In the genomic region with DNA sequence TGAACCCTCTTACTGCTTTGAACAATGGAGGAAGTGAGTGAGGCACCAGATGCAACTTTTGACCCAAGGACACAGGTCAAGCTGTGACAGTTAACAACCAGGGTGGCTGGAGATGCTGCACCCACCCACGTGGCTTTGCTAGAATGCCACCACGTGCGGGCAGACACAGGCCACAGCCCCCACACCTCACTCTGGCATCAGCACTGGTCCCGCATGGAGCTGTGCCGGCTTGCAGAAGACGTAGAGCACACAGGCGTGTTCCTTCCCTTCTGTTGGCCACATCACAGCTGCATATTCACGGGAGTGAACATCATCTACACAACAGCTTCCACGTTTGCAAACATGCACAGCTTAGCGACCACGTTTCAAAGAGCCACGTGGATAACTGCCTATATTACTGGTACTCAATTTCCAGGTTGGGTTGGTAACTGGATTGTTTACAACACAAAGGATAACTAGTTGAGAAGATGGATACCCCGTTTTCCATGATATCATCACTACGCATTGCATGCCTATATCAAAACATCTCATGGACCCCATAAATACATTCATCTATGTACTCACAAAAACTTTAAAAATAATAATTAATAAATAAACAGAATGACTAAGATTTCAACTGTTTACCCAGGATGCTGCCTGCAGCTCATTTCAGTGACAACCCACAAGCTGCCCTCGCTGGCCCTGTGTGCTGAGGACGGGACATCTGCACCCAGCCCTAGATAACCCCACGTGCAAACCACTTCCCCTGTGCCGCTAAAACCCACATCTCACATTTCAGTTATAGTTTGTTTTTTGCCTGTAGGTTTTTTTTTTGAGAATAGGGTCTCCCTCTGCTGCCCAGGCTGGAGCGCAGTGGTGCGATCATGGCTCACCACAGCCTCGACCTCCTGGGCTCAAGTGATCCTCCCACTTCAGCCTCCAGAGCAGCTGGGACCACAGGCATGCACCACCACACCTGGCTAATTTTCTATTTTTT, we compare ENCODE assay signal across 10 cellular contexts.
DNase-seq lines count a peak whose midpoint lies in the region; ATAC-seq lines count a peak whose summit lies in the region.
"Had no signal": no experiment of that assay in that cellular context is flagged by ENCODE, and none has a peak within 500 bp of the region (broad histone marks: within the 10 kb centered on the region; RNA-seq: fewer than 3 reads in every experiment).

No MANE protein-coding gene starts in this region.

- H3K4me3 Mint-ChIP-seq in CD4-positive, alpha-beta memory T cell = peak overlapping the region; percentile 73 to 86 (median 80)
- peak overlapping the region; percentile 64 to 91 (median 79) for H3K4me3 Mint-ChIP-seq in naive thymus-derived CD8-positive, alpha-beta T cell

- no peaks in the 10 kb centered on the region for H3K9me3 ChIP-seq in CD4-positive, alpha-beta memory T cell (ENCODE audit: control insufficient read depth in 1 of 2, low read length in 2 of 2)
- H3K9me3 ChIP-seq: gastroesophageal sphincter had no signal

- peak overlapping the region; percentile 60 for H3K27ac ChIP-seq in CD4-positive, alpha-beta memory T cell (ENCODE audit: low read depth, low read length)

- H3K4me1 ChIP-seq in CD4-positive, alpha-beta memory T cell (ENCODE audit: insufficient read depth, low read length) = peaks cover 92% of the 10 kb centered on the region

- CTCF ChIA-PET in CD4-positive, alpha-beta memory T cell (lab: Charles Lee; ENCODE audit: partially characterized antibody) = interaction anchor here (0.9 to 1.5 kb wide), 4 partner anchors 10 to 198 kb away, joined by 3 to 4 read pairs (median 4); no protein-coding TSS in a partner anchor

- ATAC-seq in naive thymus-derived CD8-positive, alpha-beta T cell = peak; percentile 45 to 53
- no peak for ATAC-seq in GM18858 (IDR thresholded peaks at IDR 0.05; ENCODE audit: unreplicated experiment)
- no peak for ATAC-seq in HG03108 (IDR thresholded peaks at IDR 0.05; ENCODE audit: unreplicated experiment)
- ATAC-seq: gastroesophageal sphincter had no signal

- peak overlapping the region; percentile 83 to 94 (median 90) for H3K27ac Mint-ChIP-seq in CD4-positive, alpha-beta memory T cell
- H3K27ac Mint-ChIP-seq in naive thymus-derived CD8-positive, alpha-beta T cell = peak overlapping the region; percentile 88 to 97 (median 92)

- H3K27me3 ChIP-seq in CD4-positive, alpha-beta memory T cell (ENCODE audit: insufficient read depth, low read length) = no peaks in the 10 kb centered on the region
- H3K27me3 ChIP-seq: gastroesophageal sphincter had no signal

- intact Hi-C loops in CD4-positive, alpha-beta memory T cell (cut with micrococcal nuclease) = no loop called here

- H3K9me3 Mint-ChIP-seq in CD4-positive, alpha-beta memory T cell = peaks cover 0 to 2% (median 0%) of the 10 kb centered on the region in 8 donors
- H3K9me3 Mint-ChIP-seq in naive thymus-derived CD8-positive, alpha-beta T cell = no peaks in the 10 kb centered on the region

- no peaks in the 10 kb centered on the region for H3K27me3 Mint-ChIP-seq in CD4-positive, alpha-beta memory T cell
- H3K27me3 Mint-ChIP-seq in naive thymus-derived CD8-positive, alpha-beta T cell = no peaks in the 10 kb centered on the region

- POLR2A ChIA-PET in CD4-positive, alpha-beta memory T cell (lab: Charles Lee; ENCODE audit: partially characterized antibody) = interaction anchor here (0.6 to 2.4 kb wide), 11 partner anchors 9 to 150 kb away, joined by 3 to 13 read pairs (median 4); partner anchors contain the start of gene SPG7
- POLR2A ChIA-PET in naive thymus-derived CD8-positive, alpha-beta T cell (lab: Charles Lee) = interaction anchor here (1.0 to 1.6 kb wide), 7 partner anchors 16 to 131 kb away, joined by 3 to 4 read pairs (median 3); no protein-coding TSS in a partner anchor

- peak overlapping the region in 1 of 2 donors; percentile 5 for H3K4me3 ChIP-seq in CD4-positive, alpha-beta memory T cell (ENCODE audit: low read length in 2 of 2)
- H3K4me3 ChIP-seq: gastroesophageal sphincter had no signal

- peak; percentile 54 to 78 (median 66) for DNase-seq in CD4-positive, alpha-beta memory T cell
- DNase-seq in MV-4-11 (lab: John Stamatoyannopoulos, UW) (peak; percentile 76), activated gamma-delta T cell (lab: John Stamatoyannopoulos, UW) (peak; percentile 22), RPMI8226 (no peak), KG1 (lab: John Stamatoyannopoulos, UW) (no peak)
- peak in 7 of 10 donors; percentile 24 to 72 (median 63) for DNase-seq in naive thymus-derived CD8-positive, alpha-beta T cell
- DNase-seq: NCI-H146 had no signal

- peaks cover 69 to 95% (median 83%) of the 10 kb centered on the region in 4 donors for H3K4me1 Mint-ChIP-seq in CD4-positive, alpha-beta memory T cell
- H3K4me1 Mint-ChIP-seq in naive thymus-derived CD8-positive, alpha-beta T cell = peaks cover 52 to 97% (median 92%) of the 10 kb centered on the region in 4 donors

- peaks cover 5 to 15% of the 10 kb centered on the region in 2 donors for H3K36me3 Mint-ChIP-seq in CD4-positive, alpha-beta memory T cell
- peaks cover 0 to 14% (median 0%) of the 10 kb centered on the region in 3 donors for H3K36me3 Mint-ChIP-seq in naive thymus-derived CD8-positive, alpha-beta T cell

- H3K36me3 ChIP-seq in CD4-positive, alpha-beta memory T cell (ENCODE audit: insufficient read depth, low read length) = peaks cover 3% of the 10 kb centered on the region
- H3K36me3 ChIP-seq: gastroesophageal sphincter had no signal

Comparison
In these comparisons a context has a peak if more than half of its experiments do, and no peak if none do; other contexts are left out.
1. DNase-seq: peak in CD4-positive, alpha-beta memory T cell (5 of 5), MV-4-11 (single experiment), activated gamma-delta T cell (single experiment) and naive thymus-derived CD8-positive, alpha-beta T cell (7 of 10); none in RPMI8226 (single experiment) and KG1 (single experiment).
2. ATAC-seq: peak in naive thymus-derived CD8-positive, alpha-beta T cell (2 of 2); none in GM18858 (single experiment) and HG03108 (single experiment).